Comparison of ENCODE assay signal across 22 cellular contexts in the genomic region with DNA sequence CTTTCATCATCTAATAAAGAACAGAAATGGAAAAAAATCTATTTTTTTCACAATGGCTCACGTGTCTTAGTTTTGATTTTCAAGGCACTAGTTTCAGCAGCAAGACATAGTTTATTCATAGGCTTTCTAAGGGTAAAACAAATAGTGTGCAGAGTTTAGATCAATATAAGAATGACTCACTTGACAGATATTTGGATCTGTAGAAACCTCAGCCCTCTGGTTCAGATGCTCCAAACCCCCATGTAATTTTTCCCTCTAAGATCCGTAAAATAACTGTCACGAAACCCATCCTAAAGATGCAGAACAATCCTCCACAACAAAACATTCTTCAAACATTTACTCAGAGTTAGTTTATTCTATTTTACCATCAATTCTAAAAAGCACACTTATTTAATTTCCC. TPM values are rescaled to one million over a fixed set of nuclear protein-coding genes. Genes with fewer than 3 reads are reported as not detected.
"Had no signal": no experiment of that assay in that cellular context is flagged by ENCODE, and none has a peak within 500 bp of the region (broad histone marks: within the 10 kb centered on the region; RNA-seq: fewer than 3 reads in every experiment).

No MANE protein-coding gene starts in this region.

- DNase-seq: activated CD4-positive, alpha-beta memory T cell treated with anti-CD3 and anti-CD28 coated beads, Interleukin-2, amount 10 ng/mL, durations not matched to agents 7 days and 5 days; activated CD4-positive, alpha-beta T cell treated with anti-CD3 and anti-CD28 coated beads for 36 hours; activated CD4-positive, alpha-beta T cell treated with anti-CD3 and anti-CD28 coated beads, Interleukin-2, amount 50 U/mL, for 1 hour; activated gamma-delta T cell; activated naive CD4-positive, alpha-beta T cell treated with anti-CD3 and anti-CD28 coated beads for 36 hours; activated T-cell treated with anti-CD3 and anti-CD28 coated beads for 4 hours; activated T-cell treated with anti-CD3 and anti-CD28 coated beads, Interleukin-2, amount 50 U/mL, for 48 hours; cerebellar nuclear complex; MM.1S; NCI-H1105; NCI-H1436; NCI-H1694 treated with DMSO at 0.1 percent for 48 hours; NCI-H2029 treated with DMSO at 0.1 percent for 48 hours; NCI-H510A treated with DMSO at 0.1 percent for 48 hours; NCI-H69; SHP77 treated with DMSO at 0.1 percent for 48 hours; T-helper 17 cell; WERI-Rb-1 had no signal

- H3K9me3 Mint-ChIP-seq: activated CD4-positive, alpha-beta memory T cell treated with anti-CD3 and anti-CD28 coated beads, Interleukin-2, amount 10 ng/mL, durations not matched to agents 7 days and 5 days; activated naive CD4-positive, alpha-beta T cell treated with anti-CD3 and anti-CD28 coated beads for 36 hours; activated T-helper 17 cell treated with anti-CD3 and anti-CD28 coated beads, Interleukin-2, amount 50 U/mL, for 72 hours had no signal

- H3K36me3 ChIP-seq: WERI-Rb-1 had no signal

- H3K36me3 Mint-ChIP-seq: activated naive CD8-positive, alpha-beta T cell had no signal

- H3K4me3 Mint-ChIP-seq: activated CD4-positive, alpha-beta memory T cell treated with anti-CD3 and anti-CD28 coated beads, Interleukin-2, amount 10 ng/mL, durations not matched to agents 7 days and 5 days; activated CD4-positive, alpha-beta T cell treated with anti-CD3 and anti-CD28 coated beads for 36 hours; activated naive CD4-positive, alpha-beta T cell treated with anti-CD3 and anti-CD28 coated beads for 36 hours; activated naive CD8-positive, alpha-beta T cell; activated T-helper 17 cell treated with anti-CD3 and anti-CD28 coated beads, Interleukin-2, amount 50 U/mL, for 72 hours; T-helper 17 cell had no signal

- ATAC-seq: activated CD4-positive, alpha-beta T cell treated with anti-CD3 and anti-CD28 coated beads for 36 hours; activated T-helper 17 cell treated with anti-CD3 and anti-CD28 coated beads, Interleukin-2, amount 50 U/mL, for 72 hours; T-helper 17 cell had no signal

- H3K27ac ChIP-seq: WERI-Rb-1 had no signal

- H3K4me1 Mint-ChIP-seq: T-helper 17 cell had no signal

- H3K27ac Mint-ChIP-seq: activated CD4-positive, alpha-beta memory T cell treated with anti-CD3 and anti-CD28 coated beads, Interleukin-2, amount 10 ng/mL, durations not matched to agents 7 days and 5 days; activated CD4-positive, alpha-beta T cell treated with anti-CD3 and anti-CD28 coated beads for 36 hours; activated naive CD4-positive, alpha-beta T cell treated with anti-CD3 and anti-CD28 coated beads for 36 hours; activated naive CD8-positive, alpha-beta T cell; activated T-helper 17 cell treated with anti-CD3 and anti-CD28 coated beads, Interleukin-2, amount 50 U/mL, for 72 hours; T-helper 17 cell had no signal

RNA-seq across cellular contexts. Expression of gene IYD, which starts 43.4 kb away (rescaled TPM):
- total RNA-seq: activated CD4-positive, alpha-beta memory T cell treated with anti-CD3 and anti-CD28 coated beads, Interleukin-2, amount 10 ng/mL, durations not matched to agents 7 days and 5 days; activated CD4-positive, alpha-beta T cell treated with anti-CD3 and anti-CD28 coated beads for 36 hours; activated CD8-positive, alpha-beta memory T cell treated with anti-CD3 and anti-CD28 coated beads for 36 hours; activated naive CD4-positive, alpha-beta T cell treated with anti-CD3 and anti-CD28 coated beads for 36 hours; activated T-helper 17 cell treated with anti-CD3 and anti-CD28 coated beads, Interleukin-2, amount 50 U/mL, for 72 hours; cardiac septum; T-helper 17 cell had no signal
